12 cellular contexts compared by ENCODE assay signal in the genomic region with DNA sequence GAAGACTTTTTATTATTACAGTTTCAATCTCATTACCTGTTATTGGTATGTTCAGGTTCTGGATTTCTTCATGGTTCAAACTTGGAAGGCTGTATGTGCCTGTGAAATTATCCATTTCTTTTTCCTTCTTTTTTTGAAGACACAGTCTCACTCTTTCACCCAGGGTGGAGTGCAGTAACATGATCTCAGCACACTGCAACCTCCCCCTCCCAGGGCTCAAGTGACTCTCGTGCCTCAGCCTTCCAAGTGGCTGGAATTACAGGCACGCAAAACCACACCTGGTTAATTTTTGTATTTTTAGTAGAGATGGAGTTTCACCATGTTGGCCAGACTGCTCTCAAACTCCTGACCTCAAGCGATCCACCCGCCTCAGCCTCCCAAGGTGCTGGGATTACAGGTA. TPM values are rescaled to one million over a fixed set of nuclear protein-coding genes. Genes with fewer than 3 reads are reported as not detected.
"Had no signal": no experiment of that assay in that cellular context is flagged by ENCODE, and none has a peak within 500 bp of the region (broad histone marks: within the 10 kb centered on the region; RNA-seq: fewer than 3 reads in every experiment).

No MANE protein-coding gene starts in this region.

RNA-seq across cellular contexts. Expression of a gene that starts 52.3 kb away (rescaled TPM):
- total RNA-seq: OCI-LY7, PC-3, PC-9, Peyer's patch, Right ventricle myocardium inferior, Right ventricle myocardium superior, RPMI7951, SJCRH30, SJSA1, SK-MEL-5, T-cell had no signal
- polyA plus RNA-seq: SK-N-SH had no signal
